11 cellular contexts compared by ENCODE assay signal in genomic region chr11:119389611-119390254, GRCh38. TPM values are rescaled to one million over a fixed set of nuclear protein-coding genes. Genes with fewer than 3 reads are reported as not detected.
DNase-seq lines count a peak whose midpoint lies in the region; ATAC-seq and TF ChIP-seq lines count a peak whose summit lies in the region.
"Had no signal": no experiment of that assay in that cellular context is flagged by ENCODE, and none has a peak within 500 bp of the region (broad histone marks: within the 10 kb centered on the region; RNA-seq: fewer than 3 reads in every experiment).

No MANE protein-coding gene starts in this region.

- H3K36me3 ChIP-seq in RWPE2 (ENCODE audit: low read depth) (no peaks in the 10 kb centered on the region), lower lobe of right lung (no peaks in the 10 kb centered on the region)
- H3K36me3 ChIP-seq: right atrium auricular region, thoracic aorta had no signal

- H3K9me3 ChIP-seq in RWPE2 (ENCODE audit: severe bottlenecking): no peaks in the 10 kb centered on the region
- H3K9me3 ChIP-seq in lower lobe of right lung: no peaks in the 10 kb centered on the region
- H3K9me3 ChIP-seq: right atrium auricular region, thoracic aorta had no signal

- H3K4me1 ChIP-seq in RWPE2 (ENCODE audit: insufficient read depth, poor library complexity, severe bottlenecking): no peaks in the 10 kb centered on the region
- no peaks in the 10 kb centered on the region for H3K4me1 ChIP-seq in lower lobe of right lung
- H3K4me1 ChIP-seq: right atrium auricular region had no signal

- ATAC-seq in RWPE2 (ENCODE audit: low read depth): peak; percentile 44; the same call in 2 of the 3 replicates
- no peak for ATAC-seq in lower lobe of right lung
- no peak for ATAC-seq in HG03135 (IDR thresholded peaks at IDR 0.05; ENCODE audit: unreplicated experiment)
- ATAC-seq in GM21576 (IDR thresholded peaks at IDR 0.05; ENCODE audit: unreplicated experiment): no peak
- ATAC-seq in HG02870 (IDR thresholded peaks at IDR 0.05; ENCODE audit: unreplicated experiment): no peak

- H3K27me3 ChIP-seq in RWPE2 (ENCODE audit: insufficient read depth, poor library complexity, severe bottlenecking): no peaks in the 10 kb centered on the region
- H3K27me3 ChIP-seq in lower lobe of right lung (ENCODE audit: low read depth): peaks cover 4% of the 10 kb centered on the region
- H3K27me3 ChIP-seq: right atrium auricular region had no signal

- H3K27ac ChIP-seq in RWPE2 (ENCODE audit: poor library complexity, severe bottlenecking): no peak overlapping the region
- no peak overlapping the region for H3K27ac ChIP-seq in lower lobe of right lung
- H3K27ac ChIP-seq: right atrium auricular region, thoracic aorta had no signal

- intact Hi-C loops in lower lobe of right lung (cut with DNase I): no loop called here

- POLR2A ChIA-PET in HEK293T (lab: Yijun Ruan, JAX): interaction anchor here (0.7 kb wide), 1 partner anchor 294 kb away, joined by 3 read pairs; a partner anchor contains a TSS

- TF ChIP-seq CTCF in RWPE2 (IDR thresholded peaks at IDR 0.05; ENCODE audit: poor library complexity, severe bottlenecking) (peak; percentile 36), lower lobe of right lung (IDR thresholded peaks at IDR 0.05) (peak; percentile 13)

- CTCF ChIA-PET in HEK293T (lab: Yijun Ruan, JAX): interaction anchor here (0.6 to 1.0 kb wide), 3 partner anchors 9 to 64 kb away, joined by 3 to 5 read pairs (median 3); partner anchors contain the start of gene USP2

- DNase-seq in NCI-H1436 (lab: John Stamatoyannopoulos, UW) (peak; percentile 45), NCI-H1436 treated with DMSO at 0.1 percent for 48 hours (lab: John Stamatoyannopoulos, UW) (no peak), HEK293T (ENCODE audit: extremely low spot score) (peak; percentile 45), RWPE2 (ENCODE audit: low spot score) (no peak), lower lobe of right lung (no peak)
- DNase-seq: activated T-cell treated with anti-CD3 and anti-CD28 coated beads, Interleukin-2, amount 50 U/mL, for 24 hours had no signal

- no peak overlapping the region for H3K4me3 ChIP-seq in RWPE2 (ENCODE audit: severe bottlenecking)
- no peak overlapping the region for H3K4me3 ChIP-seq in lower lobe of right lung
- H3K4me3 ChIP-seq: right atrium auricular region, thoracic aorta had no signal

TF ChIP-seq in HEK293T, 16 proteins besides CTCF, POLR2A, EP300 and RAD21:
- TF ChIP-seq NFRKB (IDR thresholded peaks at IDR 0.05): no peak
- no peak for TF ChIP-seq TARDBP (IDR thresholded peaks at IDR 0.05)
- TF ChIP-seq BHLHE40 (IDR thresholded peaks at IDR 0.05; ENCODE audit: borderline replicate concordance): no peak
- no peak for TF ChIP-seq FOXK2 (IDR thresholded peaks at IDR 0.05)
- TF ChIP-seq ELF4 (IDR thresholded peaks at IDR 0.05): no peak
- TF ChIP-seq FOXA1 (IDR thresholded peaks at IDR 0.05): no peak
- no peak for TF ChIP-seq ARNT (IDR thresholded peaks at IDR 0.05)
- TF ChIP-seq L3MBTL2 (conservative IDR thresholded peaks at IDR 0.05): no peak
- TF ChIP-seq SUZ12 (IDR thresholded peaks at IDR 0.05): no peak
- TF ChIP-seq ZNF384 (IDR thresholded peaks at IDR 0.05): no peak

RNA-seq across cellular contexts. Expression of gene USP2, which starts 8.2 kb away (rescaled TPM):
- total RNA-seq in lower lobe of right lung: 5.1 TPM

RNA-seq across cellular contexts. Expression of gene THY1, which starts 33.2 kb away (rescaled TPM):
- total RNA-seq in lower lobe of right lung: 7.5 TPM

RNA-seq across cellular contexts. Expression of gene MFRP, which starts 43.2 kb away (rescaled TPM):
- not detected for total RNA-seq in lower lobe of right lung
- total RNA-seq: right atrium auricular region had no signal

RNA-seq across cellular contexts. Expression of gene C1QTNF5, which starts 49.0 kb away (rescaled TPM):
- total RNA-seq in lower lobe of right lung: 28.2 TPM

RNA-seq across cellular contexts. Expression of gene RNF26, which starts 55.4 kb away (rescaled TPM):
- 19.3 TPM for total RNA-seq in lower lobe of right lung

Comparison
In these comparisons a context has a peak if more than half of its experiments do, and no peak if none do; other contexts are left out.
1. DNase-seq: peak in NCI-H1436 (single experiment) and HEK293T (single experiment); none in NCI-H1436 treated with DMSO at 0.1 percent for 48 hours (single experiment), RWPE2 (single experiment) and lower lobe of right lung (single experiment).